In the genomic region with DNA sequence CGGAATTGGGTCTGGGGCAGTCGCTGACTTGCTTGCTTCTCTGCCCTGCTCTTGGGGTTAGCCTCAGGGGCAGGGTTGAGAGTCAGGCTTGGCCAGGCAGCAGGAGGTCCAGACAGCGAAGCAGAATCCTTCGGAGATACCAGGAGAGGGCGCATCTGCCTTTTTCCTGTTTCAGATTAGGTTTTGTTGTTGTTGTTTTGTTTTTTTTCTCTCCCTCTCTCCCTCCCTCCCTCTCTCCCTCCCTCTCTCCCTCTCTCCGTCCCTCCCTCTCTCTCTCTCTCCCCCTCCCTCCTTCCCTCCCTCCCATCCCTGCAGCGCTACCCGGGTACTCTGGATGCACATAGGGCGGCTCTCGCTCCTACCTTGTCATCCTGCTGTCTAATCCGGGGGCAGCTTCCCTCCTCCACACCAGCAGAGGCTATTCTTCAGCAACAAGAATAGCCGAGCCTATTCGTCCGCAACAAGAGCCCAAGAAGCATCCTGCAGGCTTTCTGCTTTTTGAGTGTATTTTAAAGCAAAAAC, we compare ENCODE assay signal across 8 cellular contexts. TPM values are rescaled to one million over a fixed set of nuclear protein-coding genes. Genes with fewer than 3 reads are reported as not detected.
DNase-seq lines count a peak whose midpoint lies in the region; ATAC-seq and TF ChIP-seq lines count a peak whose summit lies in the region.

No MANE protein-coding gene starts in this region.

- peak overlapping the region; percentile 44; the same call in 1 of the 2 replicates for H3K27ac ChIP-seq in PC-3 (ENCODE audit: low read length)
- H3K27ac ChIP-seq in neuronal stem cell (replicated peaks; ENCODE audit: low read length) = peak overlapping the region; percentile 59
- peak overlapping the region in 1 of 2 donors; percentile 31 for H3K27ac ChIP-seq in aorta (ENCODE audit: low read depth in 1 of 2, low read length in 2 of 2)

- H3K4me2 ChIP-seq in PC-3 (ENCODE audit: low read length) (peak overlapping the region; percentile 83), neuronal stem cell (ENCODE audit: insufficient read depth, low read length, poor library complexity, severe bottlenecking) (peak overlapping the region; percentile 88)

- H2AK5ac ChIP-seq in neuronal stem cell (ENCODE audit: low read depth, low read length) = no peak overlapping the region

- H2BK5ac ChIP-seq in neuronal stem cell (ENCODE audit: low read length) = no peak overlapping the region

- no peaks in the 10 kb centered on the region for H3K27me3 ChIP-seq in PC-3 (ENCODE audit: low read length)
- peaks cover 0 to 35% (median 0%) of the 10 kb centered on the region in 3 experiments for H3K27me3 ChIP-seq in neuronal stem cell (ENCODE audit: control insufficient read depth in 3 of 3, insufficient read depth in 3 of 3, low read depth in 1 of 3, low read length in 3 of 3)
- H3K27me3 ChIP-seq in aorta (ENCODE audit: control insufficient read depth in 1 of 2, insufficient read depth in 2 of 2, low read length in 1 of 2) = no peaks in the 10 kb centered on the region

- no peak overlapping the region for H3K14ac ChIP-seq in neuronal stem cell (ENCODE audit: low read length)

- H3K23ac ChIP-seq in neuronal stem cell (ENCODE audit: low read depth, low read length, poor library complexity) = no peak overlapping the region

- no peaks in the 10 kb centered on the region for H3K79me1 ChIP-seq in neuronal stem cell (ENCODE audit: low read depth, low read length)

- no peak for TF ChIP-seq CTCF in PC-3 (conservative IDR thresholded peaks at IDR 0.05; ENCODE audit: low read depth, low read length)

- no peak overlapping the region for H2BK15ac ChIP-seq in neuronal stem cell (ENCODE audit: low read length)

- intact Hi-C loops in PC-3 (cut with micrococcal nuclease) (loop anchor here (1.0 kb wide), 2 partner anchors 11 to 381 kb away; no protein-coding TSS in a partner anchor), aorta (cut with DNase I) (no loop called here)

- H3K36me3 ChIP-seq in PC-3 (ENCODE audit: low read depth, low read length) = no peaks in the 10 kb centered on the region
- no peaks in the 10 kb centered on the region for H3K36me3 ChIP-seq in neuronal stem cell (replicated peaks in 1 of 2; ENCODE audit: control insufficient read depth in 2 of 2, insufficient read depth in 2 of 2, low read length in 2 of 2)
- no peaks in the 10 kb centered on the region for H3K36me3 ChIP-seq in aorta (ENCODE audit: control insufficient read depth in 1 of 2, insufficient read depth in 2 of 2, low read length in 1 of 2)

- H4K91ac ChIP-seq in neuronal stem cell (ENCODE audit: low read depth, low read length, poor library complexity) = no peak overlapping the region

- H4K8ac ChIP-seq in neuronal stem cell (ENCODE audit: low read depth, low read length) = no peak overlapping the region

- H3F3A ChIP-seq in PC-3 (ENCODE audit: low read length, unreplicated experiment) = no peaks in the 10 kb centered on the region

- H3K9me3 ChIP-seq in PC-3 (ENCODE audit: low read length) (no peaks in the 10 kb centered on the region), neuronal stem cell (replicated peaks in 1 of 2; ENCODE audit: control insufficient read depth in 2 of 2, insufficient read depth in 1 of 2, low read depth in 1 of 2, low read length in 2 of 2) (no peaks in the 10 kb centered on the region), aorta (ENCODE audit: control insufficient read depth, low read length) (no peaks in the 10 kb centered on the region)

- H3K79me2 ChIP-seq in PC-3 (ENCODE audit: low read length) = peaks cover 17% of the 10 kb centered on the region; the same call in 1 of the 2 replicates

- DNase-seq in DMS153 (lab: John Stamatoyannopoulos, UW) (peak; percentile 51), HT-29 (ENCODE audit: low spot score) (peak; percentile 60), PC-3 (peak; percentile 35), germinal center (ENCODE audit: low spot score) (peak; percentile 54), neuronal stem cell (ENCODE audit: low spot score) (peak; percentile 48), aorta (no peak)
- DNase-seq in activated naive CD4-positive, alpha-beta T cell treated with anti-CD3 and anti-CD28 coated beads, Interleukin-2, amount 50 U/mL, for 16 hours = peak; percentile 24

- H3K9me2 ChIP-seq in PC-3 (replicated peaks; ENCODE audit: low read length) = no peaks in the 10 kb centered on the region

- peak overlapping the region; percentile 44 for H3K18ac ChIP-seq in neuronal stem cell (ENCODE audit: low read length)

- H2AFZ ChIP-seq in PC-3 (ENCODE audit: low read length) (peak overlapping the region; percentile 74), neuronal stem cell (ENCODE audit: low read length) (peak overlapping the region; percentile 95)

- no TSS peak for BruUV-seq in PC-3 (replicated peaks; lab: Mats Ljungman, UMichigan)

- ATAC-seq in GM21367 (IDR thresholded peaks at IDR 0.05; ENCODE audit: unreplicated experiment) (peak; percentile 32), PC-3 (peak; percentile 49), aorta (ENCODE audit: low FRiP score) (peak; percentile 43)

- no peak overlapping the region for H3K4ac ChIP-seq in neuronal stem cell (ENCODE audit: low read length)

- CTCF ChIA-PET in PC-3 (lab: Charles Lee) = interaction anchor here (0.6 to 1.3 kb wide), 6 partner anchors 11 to 461 kb away, joined by 3 to 5 read pairs (median 3); no protein-coding TSS in a partner anchor

- no peaks in the 10 kb centered on the region for H3K4me1 ChIP-seq in PC-3 (ENCODE audit: insufficient read depth, low read length)
- peaks cover 4 to 12% of the 10 kb centered on the region in 2 donors for H3K4me1 ChIP-seq in neuronal stem cell (ENCODE audit: control insufficient read depth in 2 of 2, insufficient read depth in 1 of 2, low read depth in 1 of 2, low read length in 2 of 2)
- peaks cover 0 to 3% of the 10 kb centered on the region in 2 donors for H3K4me1 ChIP-seq in aorta (ENCODE audit: control insufficient read depth in 1 of 2, insufficient read depth in 2 of 2, low read length in 2 of 2)

- no CpG with 5 or more reads among the region's 14 CpGs for WGBS in neuronal stem cell (ENCODE audit: extremely low coverage in 2 of 2, insufficient read length in 2 of 2, insufficient replicate concordance in 1 of 2), 2 donors
- 5% methylated on average over 14 of the region's 14 CpGs for WGBS in aorta, 2 donors

- H3K4me3 ChIP-seq in PC-3 (ENCODE audit: low read length) (peak overlapping the region; percentile 71), neuronal stem cell (ENCODE audit: low read length in 2 of 2) (peak overlapping the region; percentile 56 to 80), aorta (ENCODE audit: low read length in 2 of 2) (peak overlapping the region; percentile 61 to 99)

- H2BK120ac ChIP-seq in neuronal stem cell (ENCODE audit: low read depth, low read length) = no peak overlapping the region

- no peaks in the 10 kb centered on the region for H4K20me1 ChIP-seq in PC-3 (ENCODE audit: low read length)

- H3K9ac ChIP-seq in PC-3 (ENCODE audit: low read length) (peak overlapping the region; percentile 47), neuronal stem cell (ENCODE audit: low read depth, low read length, poor library complexity) (no peak overlapping the region)

- no peak overlapping the region for H2BK12ac ChIP-seq in neuronal stem cell (ENCODE audit: low read length)

- POLR2A ChIA-PET in PC-3 (lab: Charles Lee; ENCODE audit: unreplicated experiment) = no interaction called here

RNA-seq across cellular contexts. Expression of gene OPTN, which starts 0.8 kb away (rescaled TPM):
- 20.3 and 21.2 TPM in 2 replicates for total RNA-seq in HT-29 (2014; rRNA removed; shearing (Covaris generic))
- 7.9 and 10.1 TPM in 2 replicates for total RNA-seq in PC-3 (2014; rRNA removed)
- polyA plus RNA-seq in neuronal stem cell (2013, experiment 1 of 2) = 11.0 TPM
- 11.0 TPM for polyA plus RNA-seq in neuronal stem cell (2013, experiment 2 of 2)
- 100 to 1,000 TPM in 1 of 2 donors, 10 to 100 TPM in 1; 87.4 to 107 TPM for total RNA-seq in aorta
- 100 to 1,000 TPM in 1 of 2 donors, 10 to 100 TPM in 1; 92.0 to 115 TPM for polyA plus RNA-seq in aorta

Comparison
In these comparisons a context has a peak if more than half of its experiments do, and no peak if none do; other contexts are left out.
1. DNase-seq: peak in DMS153 (single experiment), HT-29 (single experiment), PC-3 (single experiment), activated naive CD4-positive, alpha-beta T cell treated with anti-CD3 and anti-CD28 coated beads, Interleukin-2, amount 50 U/mL, for 16 hours (single experiment), germinal center (single experiment) and neuronal stem cell (single experiment); none in aorta (0 of 2).
2. Peak in every context shown above with its lines, with median percentiles within 50 percentile points of each other: ATAC-seq and H3K4me3 ChIP-seq.